Comparison of ENCODE assay signal across 1 cellular context in genomic region chr3:8556470-8556869, GRCh38.
TF ChIP-seq lines count a peak whose summit lies in the region.

No MANE protein-coding gene starts in this region.

TF ChIP-seq in H1, 55 proteins besides CTCF, POLR2A, EP300 and RAD21:
- TF ChIP-seq CTBP2 (IDR thresholded peaks at IDR 0.05; ENCODE audit: borderline replicate concordance, insufficient read depth, insufficient read length, low read length) (no peak), CHD7 (IDR thresholded peaks at IDR 0.05; ENCODE audit: insufficient replicate concordance, low read length) (no peak), SP1 (IDR thresholded peaks at IDR 0.05; ENCODE audit: low read depth, low read length) (no peak), HDAC2 (IDR thresholded peaks at IDR 0.05; ENCODE audit: borderline replicate concordance in 1 of 2, low read depth in 2 of 2, low read length in 2 of 2) (no peak), POU5F1 (IDR thresholded peaks at IDR 0.05; ENCODE audit: low read depth, low read length) (no peak), NANOG (IDR thresholded peaks at IDR 0.05; ENCODE audit: insufficient read depth, low read depth, low read length, poor library complexity, severe bottlenecking) (no peak), SIX5 (IDR thresholded peaks at IDR 0.05; ENCODE audit: low read depth, low read length) (no peak), CHD1 (IDR thresholded peaks at IDR 0.05; ENCODE audit: low read depth, low read length) (no peak), RNF2 (IDR thresholded peaks at IDR 0.05; ENCODE audit: borderline replicate concordance, low read depth, low read length, missing control alignments, poor library complexity, severe bottlenecking) (no peak), SP4 (IDR thresholded peaks at IDR 0.05; ENCODE audit: low read length) (no peak), GABPA (IDR thresholded peaks at IDR 0.05; ENCODE audit: borderline replicate concordance, insufficient read depth, low read length) (no peak), E2F6 (IDR thresholded peaks at IDR 0.05) (no peak), SP2 (IDR thresholded peaks at IDR 0.05; ENCODE audit: low read length) (no peak), TEAD4 (IDR thresholded peaks at IDR 0.05; ENCODE audit: low read depth, low read length) (no peak)
